In the genomic region with DNA sequence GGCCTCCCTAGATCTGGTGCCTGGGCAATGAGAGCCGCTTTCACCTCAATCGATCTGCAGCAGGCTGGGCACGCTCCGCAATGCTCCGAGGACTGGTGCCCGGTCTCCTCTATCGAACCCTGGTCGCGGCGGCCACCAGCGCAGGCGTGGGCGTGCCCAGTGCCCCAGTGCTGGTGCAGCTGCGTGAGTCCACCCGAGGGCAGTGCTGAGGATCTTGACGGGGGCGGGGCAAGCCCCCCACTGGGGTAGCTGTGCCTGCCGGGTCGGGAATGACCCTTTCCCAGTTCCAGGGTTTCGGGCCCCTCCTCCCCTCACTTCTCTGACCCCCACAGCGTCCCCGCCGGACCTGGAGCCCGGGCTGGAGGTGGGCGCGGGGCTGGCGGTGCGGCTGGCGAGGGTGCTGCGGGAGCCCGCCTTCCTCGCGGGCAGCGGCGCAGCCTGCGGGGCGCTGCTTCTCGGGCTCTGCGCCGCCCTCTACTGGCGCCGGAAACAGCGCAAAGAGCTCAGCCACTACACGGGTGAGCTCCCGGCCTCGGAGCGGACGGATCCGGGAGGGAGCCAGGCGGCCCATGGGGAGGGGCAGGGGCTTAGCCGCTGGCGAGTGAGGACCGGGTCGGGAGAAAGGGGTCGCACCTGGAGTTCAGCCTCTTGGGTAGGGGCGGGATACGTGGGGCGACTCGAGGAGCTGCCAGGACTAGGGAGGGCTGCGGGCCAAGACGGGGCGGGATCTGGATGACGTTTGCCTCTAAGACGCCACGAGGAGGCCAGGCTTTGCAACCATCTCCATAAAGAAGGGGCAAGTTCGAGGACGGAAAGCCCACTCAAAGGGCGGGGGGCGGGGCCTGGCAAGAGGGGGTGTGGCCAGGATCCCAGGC, we compare ENCODE assay signal across 1 cellular context.
TF ChIP-seq lines count a peak whose summit lies in the region.

No MANE protein-coding gene starts in this region.

TF ChIP-seq in HepG2, 621 proteins besides CTCF, POLR2A, EP300 and RAD21 (continued from another document):
- TF ChIP-seq ARID4A (CRISPR knock-in tag; IDR thresholded peaks at IDR 0.05; ENCODE audit: borderline replicate concordance) (peak; percentile 60; the same call in 1 of the 2 replicates), RELA (CRISPR knock-in tag; IDR thresholded peaks at IDR 0.05) (peak; percentile 51; the same call in 1 of the 2 replicates), GFI1 (CRISPR knock-in tag; IDR thresholded peaks at IDR 0.05; ENCODE audit: borderline replicate concordance) (peak; percentile 47; the same call in 1 of the 2 replicates), NR2F1 (CRISPR knock-in tag; IDR thresholded peaks at IDR 0.05) (no peak), ZNF652 (CRISPR knock-in tag; IDR thresholded peaks at IDR 0.05; ENCODE audit: borderline replicate concordance, low read depth) (no peak), RNF2 (conservative IDR thresholded peaks at IDR 0.05; ENCODE audit: low read depth) (peak; percentile 57; the same call in 1 of the 2 replicates), HHEX (CRISPR knock-in tag; IDR thresholded peaks at IDR 0.05) (no peak), HNRNPUL1 (IDR thresholded peaks at IDR 0.05; ENCODE audit: low read depth, low read length) (no peak), ZNF20 (CRISPR knock-in tag; IDR thresholded peaks at IDR 0.05) (no peak), KDM5B (CRISPR knock-in tag; IDR thresholded peaks at IDR 0.05; ENCODE audit: borderline replicate concordance) (peak; percentile 57; the same call in 1 of the 2 replicates), NR3C1 (CRISPR knock-in tag; IDR thresholded peaks at IDR 0.05) (no peak), ZNF746 (CRISPR knock-in tag; IDR thresholded peaks at IDR 0.05) (no peak)
- TF ChIP-seq, protein P1, sequence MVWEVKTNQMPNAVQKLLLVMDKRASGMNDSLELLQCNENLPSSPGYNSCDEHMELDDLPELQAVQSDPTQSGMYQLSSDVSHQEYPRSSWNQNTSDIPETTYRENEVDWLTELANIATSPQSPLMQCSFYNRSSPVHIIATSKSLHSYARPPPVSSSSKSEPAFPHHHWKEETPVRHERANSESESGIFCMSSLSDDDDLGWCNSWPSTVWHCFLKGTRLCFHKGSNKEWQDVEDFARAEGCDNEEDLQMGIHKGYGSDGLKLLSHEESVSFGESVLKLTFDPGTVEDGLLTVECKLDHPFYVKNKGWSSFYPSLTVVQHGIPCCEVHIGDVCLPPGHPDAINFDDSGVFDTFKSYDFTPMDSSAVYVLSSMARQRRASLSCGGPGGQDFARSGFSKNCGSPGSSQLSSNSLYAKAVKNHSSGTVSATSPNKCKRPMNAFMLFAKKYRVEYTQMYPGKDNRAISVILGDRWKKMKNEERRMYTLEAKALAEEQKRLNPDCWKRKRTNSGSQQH (CRISPR knock-in tag; IDR thresholded peaks at IDR 0.05; ENCODE audit: low read depth), result no peak
TF ChIP-seq in HepG2: peak in this region for 162.
